Comparison of ENCODE assay signal across 1 cellular context in the genomic region with DNA sequence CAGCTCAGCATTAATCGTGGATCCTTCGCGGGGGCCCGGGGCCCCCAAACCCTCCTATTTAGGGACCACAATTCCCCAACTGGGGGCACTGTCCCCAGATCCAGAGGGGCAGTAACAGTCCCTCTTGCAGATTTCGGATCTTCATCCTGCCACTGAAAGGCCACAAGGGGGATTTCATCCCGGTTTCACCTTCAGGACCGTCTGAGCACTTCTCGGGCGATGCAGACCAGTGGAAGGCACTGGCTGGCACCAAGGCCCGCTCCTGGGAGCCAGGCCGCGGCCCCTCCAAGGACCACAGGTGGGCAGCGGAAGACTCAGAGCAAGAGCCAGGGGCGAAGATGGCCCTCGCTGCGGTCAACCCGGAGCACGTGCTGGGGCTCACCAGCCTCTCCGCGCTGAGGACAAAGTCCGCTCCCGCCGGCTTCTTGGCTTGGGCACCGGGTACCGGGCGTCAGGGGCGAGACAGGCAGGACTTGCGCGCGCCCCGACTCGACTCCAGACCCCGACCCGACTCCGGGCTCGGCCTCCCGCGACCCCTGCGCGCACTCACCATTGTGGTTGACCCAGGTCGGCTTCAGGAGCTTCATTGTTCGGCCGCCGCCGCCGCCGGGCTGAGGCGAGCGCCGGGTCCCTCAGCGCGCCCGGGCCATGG.
A peak's percentile ranks its signal among the peaks of the same experiment; 100 is the strongest.
TF ChIP-seq lines count a peak whose summit lies in the region.

No MANE protein-coding gene starts in this region.

TF ChIP-seq in K562, 482 proteins besides CTCF, POLR2A, EP300 and RAD21 (continued from another document and continues in another):
- TF ChIP-seq, protein P1, sequence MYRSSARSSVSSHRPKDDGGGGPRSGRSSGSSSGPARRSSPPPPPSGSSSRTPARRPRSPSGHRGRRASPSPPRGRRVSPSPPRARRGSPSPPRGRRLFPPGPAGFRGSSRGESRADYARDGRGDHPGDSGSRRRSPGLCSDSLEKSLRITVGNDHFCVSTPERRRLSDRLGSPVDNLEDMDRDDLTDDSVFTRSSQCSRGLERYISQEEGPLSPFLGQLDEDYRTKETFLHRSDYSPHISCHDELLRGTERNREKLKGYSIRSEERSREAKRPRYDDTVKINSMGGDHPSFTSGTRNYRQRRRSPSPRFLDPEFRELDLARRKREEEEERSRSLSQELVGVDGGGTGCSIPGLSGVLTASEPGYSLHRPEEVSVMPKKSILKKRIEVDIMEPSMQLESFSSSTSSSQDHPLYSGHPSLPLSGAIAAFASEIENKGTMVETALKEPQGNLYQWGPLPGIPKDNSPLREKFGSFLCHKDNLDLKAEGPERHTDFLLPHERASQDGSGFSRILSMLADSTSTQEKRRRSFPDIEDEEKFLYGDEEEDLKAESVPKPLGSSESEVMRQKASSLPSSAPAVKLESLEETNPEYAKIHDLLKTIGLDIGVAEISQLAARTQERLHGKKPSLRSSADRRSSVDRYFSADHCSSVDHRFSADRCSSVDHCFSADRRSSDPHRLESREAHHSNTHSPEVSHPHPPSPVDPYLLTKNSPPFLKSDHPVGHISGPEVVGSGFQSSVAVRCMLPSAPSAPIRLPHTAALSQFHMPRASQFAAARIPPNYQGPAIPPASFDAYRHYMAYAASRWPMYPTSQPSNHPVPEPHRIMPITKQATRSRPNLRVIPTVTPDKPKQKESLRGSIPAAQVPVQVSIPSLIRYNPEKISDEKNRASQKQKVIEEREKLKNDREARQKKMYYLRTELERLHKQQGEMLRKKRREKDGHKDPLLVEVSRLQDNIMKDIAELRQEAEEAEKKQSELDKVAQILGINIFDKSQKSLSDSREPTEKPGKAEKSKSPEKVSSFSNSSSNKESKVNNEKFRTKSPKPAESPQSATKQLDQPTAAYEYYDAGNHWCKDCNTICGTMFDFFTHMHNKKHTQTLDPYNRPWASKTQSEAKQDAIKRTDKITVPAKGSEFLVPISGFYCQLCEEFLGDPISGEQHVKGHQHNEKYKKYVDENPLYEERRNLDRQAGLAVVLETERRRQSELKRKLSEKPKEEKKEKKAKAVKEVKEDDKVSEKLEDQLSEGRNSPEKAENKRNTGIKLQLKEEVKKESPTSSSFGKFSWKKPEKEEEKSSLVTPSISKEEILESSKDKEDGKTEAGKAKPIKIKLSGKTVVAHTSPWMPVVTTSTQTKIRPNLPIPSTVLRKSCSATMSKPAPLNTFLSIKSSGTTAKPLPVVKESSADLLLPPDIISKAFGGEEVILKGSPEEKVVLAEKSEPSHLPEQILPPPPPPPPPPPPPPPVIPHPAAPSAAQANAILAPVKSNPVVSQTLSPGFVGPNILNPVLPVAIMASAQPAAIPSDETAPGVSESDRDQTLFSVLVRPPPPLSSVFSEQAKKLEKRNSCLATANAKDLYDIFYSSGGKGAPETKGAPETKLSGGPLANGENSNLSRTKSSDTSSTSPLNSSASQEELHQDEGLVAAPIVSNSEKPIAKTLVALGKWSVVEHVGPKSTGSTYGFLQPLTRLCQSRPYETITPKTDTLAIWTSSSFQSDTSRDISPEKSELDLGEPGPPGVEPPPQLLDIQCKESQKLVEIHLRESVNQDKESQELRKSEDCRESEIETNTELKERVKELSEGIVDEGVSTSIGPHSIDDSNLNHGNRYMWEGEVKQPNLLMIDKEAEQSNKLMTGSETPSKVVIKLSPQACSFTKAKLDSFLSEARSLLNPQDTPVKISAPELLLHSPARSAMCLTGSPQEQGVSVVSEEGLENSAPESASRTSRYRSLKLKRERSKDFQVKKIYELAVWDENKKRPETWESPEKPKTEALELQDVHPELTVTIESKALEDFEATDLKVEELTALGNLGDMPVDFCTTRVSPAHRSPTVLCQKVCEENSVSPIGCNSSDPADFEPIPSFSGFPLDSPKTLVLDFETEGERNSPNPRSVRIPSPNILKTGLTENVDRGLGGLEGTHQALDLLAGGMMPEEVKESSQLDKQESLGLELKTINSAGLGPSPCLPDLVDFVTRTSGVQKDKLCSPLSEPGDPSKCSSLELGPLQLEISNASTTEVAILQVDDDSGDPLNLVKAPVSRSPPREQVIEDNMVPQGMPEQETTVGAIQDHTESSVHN (IDR thresholded peaks at IDR 0.05; ENCODE audit: borderline replicate concordance in 1 of 2, low read depth in 1 of 2) = no peak
- no peak for TF ChIP-seq HDAC3 (IDR thresholded peaks at IDR 0.05; ENCODE audit: borderline replicate concordance, partially characterized antibody)
- TF ChIP-seq DNMT1 (IDR thresholded peaks at IDR 0.05) = no peak
- no peak for TF ChIP-seq PREB (CRISPR knock-in tag; IDR thresholded peaks at IDR 0.05)
- TF ChIP-seq, protein P2, sequence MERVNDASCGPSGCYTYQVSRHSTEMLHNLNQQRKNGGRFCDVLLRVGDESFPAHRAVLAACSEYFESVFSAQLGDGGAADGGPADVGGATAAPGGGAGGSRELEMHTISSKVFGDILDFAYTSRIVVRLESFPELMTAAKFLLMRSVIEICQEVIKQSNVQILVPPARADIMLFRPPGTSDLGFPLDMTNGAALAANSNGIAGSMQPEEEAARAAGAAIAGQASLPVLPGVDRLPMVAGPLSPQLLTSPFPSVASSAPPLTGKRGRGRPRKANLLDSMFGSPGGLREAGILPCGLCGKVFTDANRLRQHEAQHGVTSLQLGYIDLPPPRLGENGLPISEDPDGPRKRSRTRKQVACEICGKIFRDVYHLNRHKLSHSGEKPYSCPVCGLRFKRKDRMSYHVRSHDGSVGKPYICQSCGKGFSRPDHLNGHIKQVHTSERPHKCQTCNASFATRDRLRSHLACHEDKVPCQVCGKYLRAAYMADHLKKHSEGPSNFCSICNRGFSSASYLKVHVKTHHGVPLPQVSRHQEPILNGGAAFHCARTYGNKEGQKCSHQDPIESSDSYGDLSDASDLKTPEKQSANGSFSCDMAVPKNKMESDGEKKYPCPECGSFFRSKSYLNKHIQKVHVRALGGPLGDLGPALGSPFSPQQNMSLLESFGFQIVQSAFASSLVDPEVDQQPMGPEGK (CRISPR knock-in tag; IDR thresholded peaks at IDR 0.05; ENCODE audit: borderline replicate concordance) = no peak
- no peak for TF ChIP-seq TBP (optimal IDR thresholded peaks at IDR 0.05; ENCODE audit: low read depth, low read length)
- no peak for TF ChIP-seq WHSC1 (IDR thresholded peaks at IDR 0.05; ENCODE audit: low read length)
- TF ChIP-seq TCFL5 (CRISPR knock-in tag; conservative IDR thresholded peaks at IDR 0.05) = no peak
- TF ChIP-seq TFE3 (CRISPR knock-in tag; IDR thresholded peaks at IDR 0.05) = no peak
- TF ChIP-seq ZSCAN29 (IDR thresholded peaks at IDR 0.05) = no peak
- no peak for TF ChIP-seq PHF21A (IDR thresholded peaks at IDR 0.05; ENCODE audit: borderline replicate concordance, low read depth)
- TF ChIP-seq SIN3B (IDR thresholded peaks at IDR 0.05; ENCODE audit: low read depth) = no peak
- no peak for TF ChIP-seq CBX2 (IDR thresholded peaks at IDR 0.05; ENCODE audit: insufficient read depth, low read length, poor library complexity, severe bottlenecking)
- no peak for TF ChIP-seq MAFK (IDR thresholded peaks at IDR 0.05; ENCODE audit: low read length)
- TF ChIP-seq ELF1 (tag; IDR thresholded peaks at IDR 0.05) = no peak
- no peak for TF ChIP-seq ZNF408 (CRISPR knock-in tag; IDR thresholded peaks at IDR 0.05; ENCODE audit: low read depth)
- TF ChIP-seq BRF1 (IDR thresholded peaks at IDR 0.05; ENCODE audit: borderline replicate concordance, extremely low read depth, insufficient read length) = no peak
- TF ChIP-seq ZBTB8A (IDR thresholded peaks at IDR 0.05; ENCODE audit: partially characterized antibody) = no peak
- no peak for TF ChIP-seq BMI1 (IDR thresholded peaks at IDR 0.05; ENCODE audit: low read length)
- peak; percentile 42; the same call in 1 of the 2 replicates for TF ChIP-seq RBM14 (IDR thresholded peaks at IDR 0.05; ENCODE audit: borderline replicate concordance, insufficient read depth, low read depth, low read length)
- TF ChIP-seq ZNF311 (CRISPR knock-in tag; IDR thresholded peaks at IDR 0.05) = no peak
- no peak for TF ChIP-seq ZNF253 (CRISPR knock-in tag; conservative IDR thresholded peaks at IDR 0.05)
- TF ChIP-seq CSDE1 (IDR thresholded peaks at IDR 0.05) = no peak
- TF ChIP-seq, protein P3, sequence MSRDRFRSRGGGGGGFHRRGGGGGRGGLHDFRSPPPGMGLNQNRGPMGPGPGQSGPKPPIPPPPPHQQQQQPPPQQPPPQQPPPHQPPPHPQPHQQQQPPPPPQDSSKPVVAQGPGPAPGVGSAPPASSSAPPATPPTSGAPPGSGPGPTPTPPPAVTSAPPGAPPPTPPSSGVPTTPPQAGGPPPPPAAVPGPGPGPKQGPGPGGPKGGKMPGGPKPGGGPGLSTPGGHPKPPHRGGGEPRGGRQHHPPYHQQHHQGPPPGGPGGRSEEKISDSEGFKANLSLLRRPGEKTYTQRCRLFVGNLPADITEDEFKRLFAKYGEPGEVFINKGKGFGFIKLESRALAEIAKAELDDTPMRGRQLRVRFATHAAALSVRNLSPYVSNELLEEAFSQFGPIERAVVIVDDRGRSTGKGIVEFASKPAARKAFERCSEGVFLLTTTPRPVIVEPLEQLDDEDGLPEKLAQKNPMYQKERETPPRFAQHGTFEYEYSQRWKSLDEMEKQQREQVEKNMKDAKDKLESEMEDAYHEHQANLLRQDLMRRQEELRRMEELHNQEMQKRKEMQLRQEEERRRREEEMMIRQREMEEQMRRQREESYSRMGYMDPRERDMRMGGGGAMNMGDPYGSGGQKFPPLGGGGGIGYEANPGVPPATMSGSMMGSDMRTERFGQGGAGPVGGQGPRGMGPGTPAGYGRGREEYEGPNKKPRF (IDR thresholded peaks at IDR 0.05; ENCODE audit: low read depth, low read length) = no peak
- TF ChIP-seq, protein P4, sequence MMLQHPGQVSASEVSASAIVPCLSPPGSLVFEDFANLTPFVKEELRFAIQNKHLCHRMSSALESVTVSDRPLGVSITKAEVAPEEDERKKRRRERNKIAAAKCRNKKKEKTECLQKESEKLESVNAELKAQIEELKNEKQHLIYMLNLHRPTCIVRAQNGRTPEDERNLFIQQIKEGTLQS (IDR thresholded peaks at IDR 0.05) = no peak
- TF ChIP-seq, protein P4 (CRISPR knock-in tag; conservative IDR thresholded peaks at IDR 0.05) = peak; percentile 72; the same call in 1 of the 2 replicates
- TF ChIP-seq NR3C1 (CRISPR knock-in tag; IDR thresholded peaks at IDR 0.05) = no peak
- TF ChIP-seq, protein P5, sequence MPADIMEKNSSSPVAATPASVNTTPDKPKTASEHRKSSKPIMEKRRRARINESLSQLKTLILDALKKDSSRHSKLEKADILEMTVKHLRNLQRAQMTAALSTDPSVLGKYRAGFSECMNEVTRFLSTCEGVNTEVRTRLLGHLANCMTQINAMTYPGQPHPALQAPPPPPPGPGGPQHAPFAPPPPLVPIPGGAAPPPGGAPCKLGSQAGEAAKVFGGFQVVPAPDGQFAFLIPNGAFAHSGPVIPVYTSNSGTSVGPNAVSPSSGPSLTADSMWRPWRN (IDR thresholded peaks at IDR 0.05; ENCODE audit: low read depth) = no peak
- no peak for TF ChIP-seq C11orf30 (IDR thresholded peaks at IDR 0.05; ENCODE audit: low read depth)
- TF ChIP-seq, protein P6, sequence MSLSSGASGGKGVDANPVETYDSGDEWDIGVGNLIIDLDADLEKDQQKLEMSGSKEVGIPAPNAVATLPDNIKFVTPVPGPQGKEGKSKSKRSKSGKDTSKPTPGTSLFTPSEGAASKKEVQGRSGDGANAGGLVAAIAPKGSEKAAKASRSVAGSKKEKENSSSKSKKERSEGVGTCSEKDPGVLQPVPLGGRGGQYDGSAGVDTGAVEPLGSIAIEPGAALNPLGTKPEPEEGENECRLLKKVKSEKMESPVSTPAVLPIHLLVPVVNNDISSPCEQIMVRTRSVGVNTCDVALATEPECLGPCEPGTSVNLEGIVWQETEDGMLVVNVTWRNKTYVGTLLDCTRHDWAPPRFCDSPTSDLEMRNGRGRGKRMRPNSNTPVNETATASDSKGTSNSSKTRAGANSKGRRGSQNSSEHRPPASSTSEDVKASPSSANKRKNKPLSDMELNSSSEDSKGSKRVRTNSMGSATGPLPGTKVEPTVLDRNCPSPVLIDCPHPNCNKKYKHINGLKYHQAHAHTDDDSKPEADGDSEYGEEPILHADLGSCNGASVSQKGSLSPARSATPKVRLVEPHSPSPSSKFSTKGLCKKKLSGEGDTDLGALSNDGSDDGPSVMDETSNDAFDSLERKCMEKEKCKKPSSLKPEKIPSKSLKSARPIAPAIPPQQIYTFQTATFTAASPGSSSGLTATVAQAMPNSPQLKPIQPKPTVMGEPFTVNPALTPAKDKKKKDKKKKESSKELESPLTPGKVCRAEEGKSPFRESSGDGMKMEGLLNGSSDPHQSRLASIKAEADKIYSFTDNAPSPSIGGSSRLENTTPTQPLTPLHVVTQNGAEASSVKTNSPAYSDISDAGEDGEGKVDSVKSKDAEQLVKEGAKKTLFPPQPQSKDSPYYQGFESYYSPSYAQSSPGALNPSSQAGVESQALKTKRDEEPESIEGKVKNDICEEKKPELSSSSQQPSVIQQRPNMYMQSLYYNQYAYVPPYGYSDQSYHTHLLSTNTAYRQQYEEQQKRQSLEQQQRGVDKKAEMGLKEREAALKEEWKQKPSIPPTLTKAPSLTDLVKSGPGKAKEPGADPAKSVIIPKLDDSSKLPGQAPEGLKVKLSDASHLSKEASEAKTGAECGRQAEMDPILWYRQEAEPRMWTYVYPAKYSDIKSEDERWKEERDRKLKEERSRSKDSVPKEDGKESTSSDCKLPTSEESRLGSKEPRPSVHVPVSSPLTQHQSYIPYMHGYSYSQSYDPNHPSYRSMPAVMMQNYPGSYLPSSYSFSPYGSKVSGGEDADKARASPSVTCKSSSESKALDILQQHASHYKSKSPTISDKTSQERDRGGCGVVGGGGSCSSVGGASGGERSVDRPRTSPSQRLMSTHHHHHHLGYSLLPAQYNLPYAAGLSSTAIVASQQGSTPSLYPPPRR (CRISPR knock-in tag; IDR thresholded peaks at IDR 0.05; ENCODE audit: borderline replicate concordance) = no peak
- TF ChIP-seq PTBP1 (IDR thresholded peaks at IDR 0.05; ENCODE audit: low read depth, low read length) = no peak
- peak; percentile 55; the same call in 1 of the 2 replicates for TF ChIP-seq ZNF165 (CRISPR knock-in tag; IDR thresholded peaks at IDR 0.05; ENCODE audit: borderline replicate concordance)
- no peak for TF ChIP-seq ADNP (tag; IDR thresholded peaks at IDR 0.05)
- TF ChIP-seq POLR3A (IDR thresholded peaks at IDR 0.05; ENCODE audit: borderline replicate concordance, extremely low read depth, insufficient read depth, insufficient read length) = no peak
- no peak for TF ChIP-seq EP400 (IDR thresholded peaks at IDR 0.05)
